ENCODE assay signal across 31 cellular contexts in genomic region chr15:39442898-39443297, GRCh38.
"Had no signal": no experiment of that assay in that cellular context is flagged by ENCODE, and none has a peak within 500 bp of the region (broad histone marks: within the 10 kb centered on the region; RNA-seq: fewer than 3 reads in every experiment).

No MANE protein-coding gene starts in this region.

- H3K36me3 ChIP-seq: brain microvascular endothelial cell, Peyer's patch, SJSA1 had no signal

- DNase-seq: activated B cell treated with CpG ODN at 0.5 μM for 24 hours; activated CD4-positive, alpha-beta memory T cell treated with anti-CD3 and anti-CD28 coated beads for 36 hours; activated CD4-positive, alpha-beta T cell treated with anti-CD3 and anti-CD28 coated beads for 4 hours; activated CD4-positive, alpha-beta T cell treated with anti-CD3 and anti-CD28 coated beads, Interleukin-2, amount 50 U/mL, for 1 hour; activated CD4-positive, CD25-positive, alpha-beta regulatory T cell treated with anti-CD3 and anti-CD28 coated beads, Interleukin-2, amount 50 U/mL, for 72 hours; activated CD8-positive, alpha-beta memory T cell treated with anti-CD3 and anti-CD28 coated beads, Interleukin-2, amount 50 U/mL, for 4 hours; activated effector memory CD4-positive, alpha-beta T cell treated with Interleukin-2 at 50 U/mL for 16 hours; activated naive CD4-positive, alpha-beta T cell treated with anti-CD3 and anti-CD28 coated beads, Interleukin-2, amount 10 ng/mL, durations not matched to agents 7 days and 5 days; activated naive CD8-positive, alpha-beta T cell treated with anti-CD3 and anti-CD28 coated beads, Interleukin-2, amount 50 U/mL, for 24 hours; activated T-cell treated with anti-CD3 and anti-CD28 coated beads for 4 hours; activated T-cell treated with anti-CD3 and anti-CD28 coated beads, Interleukin-2, amount 50 U/mL, for 4 hours; anterior cingulate cortex; brain microvascular endothelial cell; central memory CD4-positive, alpha-beta T cell; NCI-H1048; NCI-H1105 treated with DMSO at 0.1 percent for 48 hours; NCI-H1436; NCI-H1694; NCI-H1930; NCI-H2081 treated with DMSO at 0.1 percent for 48 hours; NCI-H345; NCI-H524 treated with DMSO at 0.1 percent for 48 hours; Peyer's patch; RPMI8226; SHP77 treated with DMSO at 0.1 percent for 48 hours; SW 1271; T-helper 1 cell; T-helper 2 cell; T-helper 9 cell had no signal

- H3K27ac ChIP-seq: brain microvascular endothelial cell, Peyer's patch, SJSA1, VCaP had no signal

- H3K4me1 ChIP-seq: Peyer's patch, SJSA1 had no signal

- H3K27me3 ChIP-seq: brain microvascular endothelial cell, Peyer's patch, SJSA1 had no signal

- H3K4me3 ChIP-seq: Peyer's patch, SJSA1 had no signal

- H3K9me3 ChIP-seq: Peyer's patch, SJSA1 had no signal

- ATAC-seq: activated naive CD8-positive, alpha-beta T cell treated with anti-CD3 and anti-CD28 coated beads, Interleukin-2, amount 50 U/mL, for 24 hours had no signal
